28 cellular contexts compared by ENCODE assay signal in genomic region chr5:112069329-112069728, GRCh38.
"Had no signal": no experiment of that assay in that cellular context is flagged by ENCODE, and none has a peak within 500 bp of the region (broad histone marks: within the 10 kb centered on the region; RNA-seq: fewer than 3 reads in every experiment).

No MANE protein-coding gene starts in this region.

- FAIRE-seq: colon, endometrium, endothelial cell of umbilical vein, frontal cortex had no signal

- H3K36me3 ChIP-seq: colonic mucosa, esophagus muscularis mucosa, esophagus squamous epithelium, gastrocnemius medialis, gastroesophageal sphincter, heart left ventricle, heart right ventricle had no signal

- H3K27me3 ChIP-seq: colonic mucosa, dorsolateral prefrontal cortex, esophagus muscularis mucosa, esophagus squamous epithelium, foreskin keratinocyte, gastrocnemius medialis, gastroesophageal sphincter, heart left ventricle, heart right ventricle had no signal

- H3K27ac ChIP-seq: colonic mucosa, coronary artery, dorsolateral prefrontal cortex, epithelial cell of prostate, esophagus muscularis mucosa, esophagus squamous epithelium, foreskin keratinocyte, gastrocnemius medialis, gastroesophageal sphincter, heart left ventricle, heart right ventricle had no signal

- ATAC-seq: effector memory CD8-positive, alpha-beta T cell; esophagus mucosa; gastrocnemius medialis; gastroesophageal sphincter; heart left ventricle; heart right ventricle had no signal

- H3K4me3 ChIP-seq: colonic mucosa, coronary artery, dorsolateral prefrontal cortex, esophagus muscularis mucosa, esophagus squamous epithelium, gastrocnemius medialis, gastroesophageal sphincter, heart left ventricle, heart right ventricle had no signal

- H3K9me3 ChIP-seq: colonic mucosa, esophagus muscularis mucosa, esophagus squamous epithelium, gastrocnemius medialis, gastroesophageal sphincter, heart left ventricle, heart right ventricle had no signal

- H3K4me1 ChIP-seq: colonic mucosa, esophagus muscularis mucosa, esophagus squamous epithelium, foreskin keratinocyte, gastrocnemius medialis, gastroesophageal sphincter, heart left ventricle, heart right ventricle had no signal

- DNase-seq: colonic mucosa; cortex of kidney; dermis blood vessel endothelial cell; dorsolateral prefrontal cortex; effector CD4-positive, alpha-beta T cell; effector CD8-positive, alpha-beta T cell; effector memory CD4-positive, alpha-beta T cell; effector memory CD8-positive, alpha-beta T cell; endodermal cell; erythroblast; esophagus squamous epithelium; foreskin fibroblast; foreskin melanocyte; gastrocnemius medialis; glutamatergic neuron; head of caudate nucleus; heart left ventricle; heart right ventricle had no signal
